1 cellular context compared by ENCODE assay signal in the genomic region with DNA sequence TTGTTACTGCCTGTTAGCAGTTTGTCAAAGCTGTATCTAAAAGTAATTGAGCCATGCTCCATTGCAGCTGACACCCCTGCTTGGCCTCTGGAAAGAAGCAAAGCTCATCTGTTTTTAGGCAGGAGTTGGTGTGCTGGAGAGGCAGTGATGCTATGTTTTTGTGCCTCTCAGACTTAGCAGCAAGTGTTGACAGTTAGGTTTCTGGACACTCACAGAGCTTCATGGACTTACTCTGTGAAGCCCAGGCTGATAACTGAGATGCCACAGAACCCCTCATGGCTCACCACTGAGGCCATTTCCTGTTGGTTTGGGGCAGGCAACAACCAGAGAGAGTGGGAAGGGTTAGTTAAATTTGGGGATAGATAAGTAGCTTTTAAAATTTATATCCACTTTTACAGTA.
TF ChIP-seq lines count a peak whose summit lies in the region.

No MANE protein-coding gene starts in this region.

TF ChIP-seq in GM23338, 12 proteins besides CTCF, POLR2A, EP300 and RAD21 (continued from another document):
- TF ChIP-seq, protein P1, sequence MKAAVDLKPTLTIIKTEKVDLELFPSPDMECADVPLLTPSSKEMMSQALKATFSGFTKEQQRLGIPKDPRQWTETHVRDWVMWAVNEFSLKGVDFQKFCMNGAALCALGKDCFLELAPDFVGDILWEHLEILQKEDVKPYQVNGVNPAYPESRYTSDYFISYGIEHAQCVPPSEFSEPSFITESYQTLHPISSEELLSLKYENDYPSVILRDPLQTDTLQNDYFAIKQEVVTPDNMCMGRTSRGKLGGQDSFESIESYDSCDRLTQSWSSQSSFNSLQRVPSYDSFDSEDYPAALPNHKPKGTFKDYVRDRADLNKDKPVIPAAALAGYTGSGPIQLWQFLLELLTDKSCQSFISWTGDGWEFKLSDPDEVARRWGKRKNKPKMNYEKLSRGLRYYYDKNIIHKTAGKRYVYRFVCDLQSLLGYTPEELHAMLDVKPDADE (IDR thresholded peaks at IDR 0.05): no peak
- TF ChIP-seq, protein P2, sequence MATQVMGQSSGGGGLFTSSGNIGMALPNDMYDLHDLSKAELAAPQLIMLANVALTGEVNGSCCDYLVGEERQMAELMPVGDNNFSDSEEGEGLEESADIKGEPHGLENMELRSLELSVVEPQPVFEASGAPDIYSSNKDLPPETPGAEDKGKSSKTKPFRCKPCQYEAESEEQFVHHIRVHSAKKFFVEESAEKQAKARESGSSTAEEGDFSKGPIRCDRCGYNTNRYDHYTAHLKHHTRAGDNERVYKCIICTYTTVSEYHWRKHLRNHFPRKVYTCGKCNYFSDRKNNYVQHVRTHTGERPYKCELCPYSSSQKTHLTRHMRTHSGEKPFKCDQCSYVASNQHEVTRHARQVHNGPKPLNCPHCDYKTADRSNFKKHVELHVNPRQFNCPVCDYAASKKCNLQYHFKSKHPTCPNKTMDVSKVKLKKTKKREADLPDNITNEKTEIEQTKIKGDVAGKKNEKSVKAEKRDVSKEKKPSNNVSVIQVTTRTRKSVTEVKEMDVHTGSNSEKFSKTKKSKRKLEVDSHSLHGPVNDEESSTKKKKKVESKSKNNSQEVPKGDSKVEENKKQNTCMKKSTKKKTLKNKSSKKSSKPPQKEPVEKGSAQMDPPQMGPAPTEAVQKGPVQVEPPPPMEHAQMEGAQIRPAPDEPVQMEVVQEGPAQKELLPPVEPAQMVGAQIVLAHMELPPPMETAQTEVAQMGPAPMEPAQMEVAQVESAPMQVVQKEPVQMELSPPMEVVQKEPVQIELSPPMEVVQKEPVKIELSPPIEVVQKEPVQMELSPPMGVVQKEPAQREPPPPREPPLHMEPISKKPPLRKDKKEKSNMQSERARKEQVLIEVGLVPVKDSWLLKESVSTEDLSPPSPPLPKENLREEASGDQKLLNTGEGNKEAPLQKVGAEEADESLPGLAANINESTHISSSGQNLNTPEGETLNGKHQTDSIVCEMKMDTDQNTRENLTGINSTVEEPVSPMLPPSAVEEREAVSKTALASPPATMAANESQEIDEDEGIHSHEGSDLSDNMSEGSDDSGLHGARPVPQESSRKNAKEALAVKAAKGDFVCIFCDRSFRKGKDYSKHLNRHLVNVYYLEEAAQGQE (IDR thresholded peaks at IDR 0.05; ENCODE audit: unreplicated experiment): no peak
- TF ChIP-seq NANOG (IDR thresholded peaks at IDR 0.05; ENCODE audit: borderline replicate concordance) (no peak), EZH2phosphoT487 (IDR thresholded peaks at IDR 0.05; ENCODE audit: unreplicated experiment) (no peak)
- TF ChIP-seq, protein P3, sequence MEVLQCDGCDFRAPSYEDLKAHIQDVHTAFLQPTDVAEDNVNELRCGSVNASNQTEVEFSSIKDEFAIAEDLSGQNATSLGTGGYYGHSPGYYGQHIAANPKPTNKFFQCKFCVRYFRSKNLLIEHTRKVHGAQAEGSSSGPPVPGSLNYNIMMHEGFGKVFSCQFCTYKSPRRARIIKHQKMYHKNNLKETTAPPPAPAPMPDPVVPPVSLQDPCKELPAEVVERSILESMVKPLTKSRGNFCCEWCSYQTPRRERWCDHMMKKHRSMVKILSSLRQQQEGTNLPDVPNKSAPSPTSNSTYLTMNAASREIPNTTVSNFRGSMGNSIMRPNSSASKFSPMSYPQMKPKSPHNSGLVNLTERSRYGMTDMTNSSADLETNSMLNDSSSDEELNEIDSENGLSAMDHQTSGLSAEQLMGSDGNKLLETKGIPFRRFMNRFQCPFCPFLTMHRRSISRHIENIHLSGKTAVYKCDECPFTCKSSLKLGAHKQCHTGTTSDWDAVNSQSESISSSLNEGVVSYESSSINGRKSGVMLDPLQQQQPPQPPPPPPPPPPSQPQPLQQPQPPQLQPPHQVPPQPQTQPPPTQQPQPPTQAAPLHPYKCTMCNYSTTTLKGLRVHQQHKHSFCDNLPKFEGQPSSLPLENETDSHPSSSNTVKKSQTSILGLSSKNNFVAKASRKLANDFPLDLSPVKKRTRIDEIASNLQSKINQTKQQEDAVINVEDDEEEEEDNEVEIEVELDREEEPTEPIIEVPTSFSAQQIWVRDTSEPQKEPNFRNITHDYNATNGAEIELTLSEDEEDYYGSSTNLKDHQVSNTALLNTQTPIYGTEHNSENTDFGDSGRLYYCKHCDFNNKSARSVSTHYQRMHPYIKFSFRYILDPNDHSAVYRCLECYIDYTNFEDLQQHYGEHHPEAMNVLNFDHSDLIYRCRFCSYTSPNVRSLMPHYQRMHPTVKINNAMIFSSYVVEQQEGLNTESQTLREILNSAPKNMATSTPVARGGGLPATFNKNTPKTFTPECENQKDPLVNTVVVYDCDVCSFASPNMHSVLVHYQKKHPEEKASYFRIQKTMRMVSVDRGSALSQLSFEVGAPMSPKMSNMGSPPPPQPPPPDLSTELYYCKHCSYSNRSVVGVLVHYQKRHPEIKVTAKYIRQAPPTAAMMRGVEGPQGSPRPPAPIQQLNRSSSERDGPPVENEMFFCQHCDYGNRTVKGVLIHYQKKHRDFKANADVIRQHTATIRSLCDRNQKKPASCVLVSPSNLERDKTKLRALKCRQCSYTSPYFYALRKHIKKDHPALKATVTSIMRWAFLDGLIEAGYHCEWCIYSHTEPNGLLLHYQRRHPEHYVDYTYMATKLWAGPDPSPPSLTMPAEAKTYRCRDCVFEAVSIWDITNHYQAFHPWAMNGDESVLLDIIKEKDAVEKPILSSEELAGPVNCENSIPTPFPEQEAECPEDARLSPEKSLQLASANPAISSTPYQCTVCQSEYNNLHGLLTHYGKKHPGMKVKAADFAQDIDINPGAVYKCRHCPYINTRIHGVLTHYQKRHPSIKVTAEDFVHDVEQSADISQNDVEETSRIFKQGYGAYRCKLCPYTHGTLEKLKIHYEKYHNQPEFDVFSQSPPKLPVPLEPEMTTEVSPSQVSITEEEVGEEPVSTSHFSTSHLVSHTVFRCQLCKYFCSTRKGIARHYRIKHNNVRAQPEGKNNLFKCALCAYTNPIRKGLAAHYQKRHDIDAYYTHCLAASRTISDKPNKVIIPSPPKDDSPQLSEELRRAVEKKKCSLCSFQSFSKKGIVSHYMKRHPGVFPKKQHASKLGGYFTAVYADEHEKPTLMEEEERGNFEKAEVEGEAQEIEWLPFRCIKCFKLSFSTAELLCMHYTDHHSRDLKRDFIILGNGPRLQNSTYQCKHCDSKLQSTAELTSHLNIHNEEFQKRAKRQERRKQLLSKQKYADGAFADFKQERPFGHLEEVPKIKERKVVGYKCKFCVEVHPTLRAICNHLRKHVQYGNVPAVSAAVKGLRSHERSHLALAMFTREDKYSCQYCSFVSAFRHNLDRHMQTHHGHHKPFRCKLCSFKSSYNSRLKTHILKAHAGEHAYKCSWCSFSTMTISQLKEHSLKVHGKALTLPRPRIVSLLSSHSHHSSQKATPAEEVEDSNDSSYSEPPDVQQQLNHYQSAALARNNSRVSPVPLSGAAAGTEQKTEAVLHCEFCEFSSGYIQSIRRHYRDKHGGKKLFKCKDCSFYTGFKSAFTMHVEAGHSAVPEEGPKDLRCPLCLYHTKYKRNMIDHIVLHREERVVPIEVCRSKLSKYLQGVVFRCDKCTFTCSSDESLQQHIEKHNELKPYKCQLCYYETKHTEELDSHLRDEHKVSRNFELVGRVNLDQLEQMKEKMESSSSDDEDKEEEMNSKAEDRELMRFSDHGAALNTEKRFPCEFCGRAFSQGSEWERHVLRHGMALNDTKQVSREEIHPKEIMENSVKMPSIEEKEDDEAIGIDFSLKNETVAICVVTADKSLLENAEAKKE (CRISPR knock-in tag; IDR thresholded peaks at IDR 0.05): no peak
